ENCODE assay signal across 8 cellular contexts in the genomic region with DNA sequence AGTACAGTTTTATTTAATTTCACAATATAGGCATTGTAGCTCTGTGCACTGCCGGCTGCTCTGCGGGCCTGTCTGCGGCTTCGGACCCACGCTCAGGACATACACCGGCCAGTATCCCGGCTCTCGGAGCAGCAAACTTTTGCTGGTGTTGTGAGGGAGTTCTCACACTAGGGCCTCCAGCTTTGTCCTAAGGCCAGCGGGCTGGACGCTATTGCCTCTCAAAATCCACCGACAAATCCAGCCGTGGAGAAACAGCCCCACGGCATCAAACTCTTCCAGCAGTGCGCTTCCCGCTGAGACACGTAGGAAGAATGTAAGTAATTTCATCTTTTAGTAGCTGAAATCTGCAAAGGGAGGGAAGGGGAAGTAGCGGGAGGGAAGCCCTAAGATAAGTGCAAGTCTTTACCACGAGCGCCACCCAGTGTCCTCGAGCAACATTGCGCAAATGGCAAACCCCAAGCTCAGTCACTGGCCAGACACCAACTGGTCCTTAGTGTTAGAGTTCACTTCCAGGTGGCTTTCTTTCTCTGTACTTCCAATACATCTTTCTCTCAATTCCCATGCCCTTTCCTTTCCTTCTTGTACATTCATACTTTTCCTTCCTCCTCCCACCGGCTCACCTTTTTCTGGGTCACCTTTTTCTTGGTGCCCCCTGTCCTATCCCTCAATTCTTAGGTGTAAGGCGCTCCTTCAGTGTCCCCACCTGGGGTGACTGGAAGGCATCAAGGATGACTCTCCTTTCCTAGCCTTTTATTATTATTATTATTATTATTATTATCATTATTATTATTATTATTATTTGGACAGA. TPM values are rescaled to one million over a fixed set of nuclear protein-coding genes. Genes with fewer than 3 reads are reported as not detected.
DNase-seq lines count a peak whose midpoint lies in the region; ATAC-seq and TF ChIP-seq lines count a peak whose summit lies in the region.

No MANE protein-coding gene starts in this region.

- no peak overlapping the region for H3K27ac ChIP-seq in ovary
- no peak overlapping the region for H3K27ac ChIP-seq in transverse colon

- H3K4me3 ChIP-seq in ovary = no peak overlapping the region
- peak overlapping the region in 3 of 4 donors; percentile 0 to 48 (median 7) for H3K4me3 ChIP-seq in transverse colon

- H3K9me3 ChIP-seq in ovary = no peaks in the 10 kb centered on the region
- no peaks in the 10 kb centered on the region for H3K9me3 ChIP-seq in transverse colon

- TF ChIP-seq POLR2A in ovary (IDR thresholded peaks at IDR 0.05) (no peak), transverse colon (IDR thresholded peaks at IDR 0.05) (no peak)

- in situ Hi-C loops in transverse colon (cut with MboI; ENCODE audit: low pct_ligation_motif_present in 1 of 4, low pct_unique_long_range_greater_than_20kb in 1 of 4, low sequenced_read_pairs in 3 of 4) = loop anchor here (5.0 to 25.0 kb wide), 3 partner anchors 955 to 1115 kb away; no protein-coding TSS in a partner anchor

- H3K4me1 ChIP-seq in ovary (ENCODE audit: insufficient read depth) (peaks cover 2% of the 10 kb centered on the region), transverse colon (peaks cover 0 to 32% (median 22%) of the 10 kb centered on the region in 4 donors)

- TF ChIP-seq EP300 in ovary (IDR thresholded peaks at IDR 0.05) (no peak), transverse colon (IDR thresholded peaks at IDR 0.05; ENCODE audit: low read depth) (no peak)

- intact Hi-C loops in ovary (cut with DNase I) (loop anchor here (2.0 to 10.0 kb wide), 5 partner anchors 950 to 1303 kb away; no protein-coding TSS in a partner anchor), transverse colon (cut with DNase I; ENCODE audit: low total_unique reads) (loop anchor here (10.0 kb wide), 2 partner anchors 953 to 1113 kb away; no protein-coding TSS in a partner anchor)

- 4 to 5% (median 4%) methylated on average over 23 of the region's 23 CpGs for WGBS in ovary, 3 donors
- 0 to 6% methylated on average over 4 to 23 of the region's 23 CpGs for WGBS in transverse colon (ENCODE audit: low coverage in 1 of 2), 2 donors

- H3K27me3 ChIP-seq in ovary (no peaks in the 10 kb centered on the region), transverse colon (peaks cover 93% of the 10 kb centered on the region)

- TF ChIP-seq CTCF in ovary (IDR thresholded peaks at IDR 0.05) (peak; percentile 75 to 87 (median 75)), transverse colon (IDR thresholded peaks at IDR 0.05) (peak; percentile 67 to 80 (median 77))

- H3K36me3 ChIP-seq in ovary (no peaks in the 10 kb centered on the region), transverse colon (no peaks in the 10 kb centered on the region)

- ATAC-seq in GM21515 (IDR thresholded peaks at IDR 0.05; ENCODE audit: unreplicated experiment) = peak; percentile 94

- peak; percentile 91 for DNase-seq in DMS53 (lab: John Stamatoyannopoulos, UW)
- peak; percentile 92 for DNase-seq in HuH-7 (ENCODE audit: low spot score)
- peak; percentile 61 to 73 for DNase-seq in SHP77 (lab: John Stamatoyannopoulos, UW)
- DNase-seq in activated naive CD4-positive, alpha-beta T cell treated with Interleukin-2 at 50 U/mL for 16 hours = peak; percentile 67
- DNase-seq in germinal center (ENCODE audit: low spot score) = peak; percentile 68
- peak; percentile 69 to 87 (median 83) for DNase-seq in ovary
- peak; percentile 70 for DNase-seq in transverse colon

RNA-seq across cellular contexts. Expression of a gene that starts 3.0 kb away (rescaled TPM):
- 1 to 10 TPM in 3 of 7 donors, under 1 TPM in 3, not detected in 1; 0.27 to 7.9 (median 1.0) TPM for total RNA-seq in ovary
- polyA plus RNA-seq in ovary = 1 to 10 TPM in 1 of 2 donors, under 1 TPM in 1; 0.43 to 4.2 TPM
- not detected for total RNA-seq in transverse colon

RNA-seq across cellular contexts. Expression of a gene that starts 22.3 kb away (rescaled TPM):
- total RNA-seq in ovary (under 1 TPM in 5 of 7 donors, not detected in 2; 0.12 to 0.95 (median 0.20) TPM), transverse colon (not detected)
- under 1 TPM; 0.10 to 0.27 TPM for polyA plus RNA-seq in ovary
